In the genomic region with DNA sequence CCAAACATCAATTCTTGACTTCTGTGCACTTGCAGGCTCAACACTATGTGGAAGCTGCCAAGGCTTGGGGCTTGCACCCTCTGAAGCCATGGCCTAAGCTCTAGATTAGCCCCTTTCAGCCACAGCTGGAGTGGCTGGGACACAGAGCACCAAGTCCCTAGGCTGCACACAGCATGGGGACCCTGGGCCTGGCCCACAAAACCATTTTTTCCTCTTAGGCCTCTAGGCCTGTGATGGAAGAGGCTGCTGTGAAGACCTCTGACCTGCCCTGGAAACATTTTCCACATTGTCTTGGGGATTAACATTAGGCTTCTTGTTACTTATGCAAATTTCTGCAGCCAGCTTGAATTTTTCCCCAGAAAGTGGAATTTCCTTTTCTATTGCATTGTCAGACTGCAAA, we compare ENCODE assay signal across 16 cellular contexts. TPM values are rescaled to one million over a fixed set of nuclear protein-coding genes. Genes with fewer than 3 reads are reported as not detected.
"Had no signal": no experiment of that assay in that cellular context is flagged by ENCODE, and none has a peak within 500 bp of the region (broad histone marks: within the 10 kb centered on the region; RNA-seq: fewer than 3 reads in every experiment).

No MANE protein-coding gene starts in this region.

RNA-seq across cellular contexts. Expression of a gene that starts 10.7 kb away (rescaled TPM):
- total RNA-seq: activated naive CD4-positive, alpha-beta T cell treated with anti-CD3 and anti-CD28 coated beads for 36 hours; activated naive CD4-positive, alpha-beta T cell treated with anti-CD3 and anti-CD28 coated beads, Interleukin-2, amount 50 U/mL, for 72 hours; activated naive CD8-positive, alpha-beta T cell treated with anti-CD3 and anti-CD28 coated beads for 36 hours; activated naive CD8-positive, alpha-beta T cell treated with anti-CD3 and anti-CD28 coated beads, Interleukin-2, amount 10 ng/mL, durations not matched to agents 7 days and 5 days; activated T-cell treated with anti-CD3 and anti-CD28 coated beads, Interleukin-2, amount 50 U/mL, for 72 hours; activated T-helper 1 cell treated with anti-CD3 and anti-CD28 coated beads, Interleukin-12 subunit alpha, Interleukin-12 subunit beta, Interleukin-2, Interleukin-4 antibody, amounts not matched to agents 30 ng/mL and 10 ng/mL and 1 ng/mL, durations not matched to agents 14 hours and 24 hours and 36 hours; activated T-helper 17 cell treated with anti-CD3 and anti-CD28 coated beads, Interleukin-2, amount 50 U/mL, for 72 hours; activated T-helper 2 cell treated with anti-CD3 and anti-CD28 coated beads, Interferon-gamma antibody, Interleukin-2, Interleukin-4, amounts not matched to agents 10 μg/mL and 5 μg/mL and 100 μg/mL, durations not matched to agents 14 hours and 24 hours and 36 hours; astrocyte; body of pancreas; bronchial epithelial cell; cardiac muscle cell; cardiac septum; chondrocyte had no signal
- polyA plus RNA-seq: aorta had no signal

RNA-seq across cellular contexts. Expression of a gene that starts 25.6 kb away (rescaled TPM):
- total RNA-seq: activated naive CD4-positive, alpha-beta T cell treated with anti-CD3 and anti-CD28 coated beads for 36 hours; activated naive CD8-positive, alpha-beta T cell treated with anti-CD3 and anti-CD28 coated beads for 36 hours; activated naive CD8-positive, alpha-beta T cell treated with anti-CD3 and anti-CD28 coated beads, Interleukin-2, amount 10 ng/mL, durations not matched to agents 7 days and 5 days; activated T-cell treated with anti-CD3 and anti-CD28 coated beads, Interleukin-2, amount 50 U/mL, for 4 hours; activated T-cell treated with anti-CD3 and anti-CD28 coated beads, Interleukin-2, amount 50 U/mL, for 72 hours; activated T-helper 1 cell treated with anti-CD3 and anti-CD28 coated beads, Interleukin-12 subunit alpha, Interleukin-12 subunit beta, Interleukin-2, Interleukin-4 antibody, amounts not matched to agents 30 ng/mL and 10 ng/mL and 1 ng/mL, durations not matched to agents 14 hours and 24 hours and 36 hours; activated T-helper 2 cell treated with anti-CD3 and anti-CD28 coated beads, Interferon-gamma antibody, Interleukin-2, Interleukin-4, amounts not matched to agents 10 μg/mL and 5 μg/mL and 100 μg/mL, durations not matched to agents 14 hours and 24 hours and 36 hours; bronchial epithelial cell had no signal
